Comparison of ENCODE assay signal across 8 cellular contexts in genomic region chr14:24241829-24242443, GRCh38. TPM values are rescaled to one million over a fixed set of nuclear protein-coding genes. Genes with fewer than 3 reads are reported as not detected.
DNase-seq lines count a peak whose midpoint lies in the region; ATAC-seq and TF ChIP-seq lines count a peak whose summit lies in the region.

No MANE protein-coding gene starts in this region.

- peak overlapping the region; percentile 77 to 91 for H3K4me3 ChIP-seq in Panc1 (ENCODE audit: low read depth in 2 of 2, low read length in 2 of 2)
- peak overlapping the region; percentile 96 for H3K4me3 ChIP-seq in fibroblast of the aortic adventitia (ENCODE audit: low read depth, low read length)
- H3K4me3 ChIP-seq in neural cell (ENCODE audit: low read length): peak overlapping the region; percentile 79

- H3F3A ChIP-seq in neural cell (ENCODE audit: insufficient read depth, low read length, poor library complexity, severe bottlenecking): peaks cover 5% of the 10 kb centered on the region

- no peak for TF ChIP-seq RAD21 in neural cell (conservative IDR thresholded peaks at IDR 0.05)

- ATAC-seq in GM21515 (IDR thresholded peaks at IDR 0.05; ENCODE audit: unreplicated experiment): peak; percentile 75
- ATAC-seq in Panc1: peak; percentile 93

- no peak for TF ChIP-seq EP300 in neural cell (conservative IDR thresholded peaks at IDR 0.05; ENCODE audit: poor library complexity, severe bottlenecking)

- peak overlapping the region; percentile 34 for H2AFZ ChIP-seq in neural cell (ENCODE audit: low read depth, low read length)

- H3K4me2 ChIP-seq in neural cell (ENCODE audit: low read length): peak overlapping the region; percentile 93

- CTCF ChIA-PET in Panc1 (lab: Charles Lee): interaction anchor here (0.6 to 2.4 kb wide), 6 partner anchors 29 to 81 kb away, joined by 3 to 8 read pairs (median 4); partner anchors contain the start of genes CHMP4A, DHRS1 and NOP9

- intact Hi-C loops in Panc1 (cut with micrococcal nuclease; ENCODE audit: unreplicated experiment): no loop called here

- H3K9me3 ChIP-seq in Panc1 (ENCODE audit: control insufficient read depth, insufficient read depth, low read depth, low read length) (no peaks in the 10 kb centered on the region), neural cell (ENCODE audit: low read length) (no peaks in the 10 kb centered on the region)

- H3K27ac ChIP-seq in Panc1 (ENCODE audit: low read length) (peak overlapping the region; percentile 93), neural cell (ENCODE audit: low read length) (peak overlapping the region; percentile 95)

- no peak for TF ChIP-seq CTCF in Panc1 (IDR thresholded peaks at IDR 0.05)
- peak; percentile 59 for TF ChIP-seq CTCF in fibroblast of the aortic adventitia (IDR thresholded peaks at IDR 0.05; ENCODE audit: insufficient read depth, low read length)
- TF ChIP-seq CTCF in neural cell (IDR thresholded peaks at IDR 0.05; ENCODE audit: poor library complexity, severe bottlenecking): peak; percentile 65

- DNase-seq in DMS53 (lab: John Stamatoyannopoulos, UW) (peak; percentile 95), HUDEP-2 (lab: John Stamatoyannopoulos, UW; ENCODE audit: unreplicated experiment in 76 of 76) (peak in 68 of 76 experiments; percentile 71 to 98 (median 91)), Panc1 (ENCODE audit: low read depth, low spot score) (peak; percentile 72), fibroblast of the aortic adventitia (ENCODE audit: low read depth) (peak; percentile 90), stromal cell of bone marrow (ENCODE audit: low read depth) (peak; percentile 85)
- DNase-seq in activated T-helper 9 cell treated with anti-CD3 and anti-CD28 coated beads, Interleukin-2, amount 50 U/mL, for 16 hours (ENCODE audit: low read depth): peak; percentile 89

- H3K9me2 ChIP-seq in neural cell (ENCODE audit: insufficient read depth, low read length): no peaks in the 10 kb centered on the region

- in situ Hi-C loops in Panc1 (cut with HindIII; ENCODE audit: low pct_unique_long_range_greater_than_20kb, low sequenced_read_pairs): no loop called here

- peaks cover 21% of the 10 kb centered on the region for H3K79me2 ChIP-seq in neural cell (replicated peaks; ENCODE audit: insufficient read depth, low read length)

- TSS peak; percentile 67 for BruUV-seq in Panc1 (replicated peaks; lab: Mats Ljungman, UMichigan)

- H4K20me1 ChIP-seq in neural cell (ENCODE audit: insufficient read depth): peaks cover 5% of the 10 kb centered on the region

- POLR2A ChIA-PET in Panc1 (lab: Charles Lee): interaction anchor here (0.6 to 2.0 kb wide), 5 partner anchors 53 to 201 kb away, joined by 3 to 6 read pairs (median 4); partner anchors contain the start of genes IPO4, NOP9 and SDR39U1

- peak overlapping the region; percentile 85 for H3K9ac ChIP-seq in neural cell (ENCODE audit: low read length)

- peaks cover 12% of the 10 kb centered on the region for H3K4me1 ChIP-seq in Panc1 (ENCODE audit: control insufficient read depth, insufficient read depth, low read length)

- peaks cover 6% of the 10 kb centered on the region; the same call in 1 of the 2 replicates for H3K36me3 ChIP-seq in Panc1 (ENCODE audit: control insufficient read depth, insufficient read depth, low read length)
- peaks cover 16% of the 10 kb centered on the region for H3K36me3 ChIP-seq in neural cell (ENCODE audit: insufficient read depth, low read length)

- H3K27me3 ChIP-seq in Panc1 (ENCODE audit: control insufficient read depth, insufficient read depth, low read length) (no peaks in the 10 kb centered on the region), neural cell (ENCODE audit: insufficient read depth, low read depth, low read length) (no peaks in the 10 kb centered on the region)

TF ChIP-seq in neural cell, 6 proteins besides CTCF, POLR2A, EP300 and RAD21:
- no peak for TF ChIP-seq TAF1 (IDR thresholded peaks at IDR 0.05; ENCODE audit: low read depth)
- no peak for TF ChIP-seq EZH2 (IDR thresholded peaks at IDR 0.05; ENCODE audit: borderline replicate concordance, insufficient read depth, low read length, poor library complexity, severe bottlenecking)
- TF ChIP-seq REST (IDR thresholded peaks at IDR 0.05; ENCODE audit: borderline replicate concordance): no peak
- TF ChIP-seq MXI1 (conservative IDR thresholded peaks at IDR 0.05; ENCODE audit: poor library complexity, severe bottlenecking): no peak

RNA-seq across cellular contexts. Expression of gene TINF2, which starts 0.5 kb away (rescaled TPM):
- 53.8 TPM for total RNA-seq in Panc1 (2021; ENCODE audit: unreplicated experiment)
- 33.0 TPM for polyA plus RNA-seq in Panc1 (2012; ENCODE audit: insufficient read length)
- 53.0 and 60.5 TPM in 2 replicates for total RNA-seq in fibroblast of the aortic adventitia (ENCODE audit: low replicate concordance)
- polyA plus RNA-seq in neural cell: 103 and 120 TPM in 2 replicates
- polyA minus RNA-seq in neural cell: 63.4 and 79.1 TPM in 2 replicates

RNA-seq across cellular contexts. Expression of gene GMPR2, which starts 9.2 kb away (rescaled TPM):
- total RNA-seq in Panc1 (2021; ENCODE audit: unreplicated experiment) (45.9 TPM), fibroblast of the aortic adventitia (ENCODE audit: low replicate concordance) (53.6 and 207 TPM in 2 replicates)
- 58.0 TPM for polyA plus RNA-seq in Panc1 (2012; ENCODE audit: insufficient read length)
- polyA plus RNA-seq in neural cell: 132 and 403 TPM in 2 replicates
- polyA minus RNA-seq in neural cell: 47.6 and 47.7 TPM in 2 replicates

RNA-seq across cellular contexts. Expression of gene NEDD8, which starts 9.8 kb away (rescaled TPM):
- total RNA-seq in Panc1 (2021; ENCODE audit: unreplicated experiment) (155 TPM), fibroblast of the aortic adventitia (ENCODE audit: low replicate concordance) (38.8 and 136 TPM in 2 replicates)
- polyA plus RNA-seq in Panc1 (2012; ENCODE audit: insufficient read length): 221 TPM
- polyA plus RNA-seq in neural cell: 406 and 431 TPM in 2 replicates
- polyA minus RNA-seq in neural cell: 67.9 and 90.5 TPM in 2 replicates

RNA-seq across cellular contexts. Expression of gene TGM1, which starts 21.0 kb away (rescaled TPM):
- total RNA-seq in Panc1 (2021; ENCODE audit: unreplicated experiment) (2.3 TPM), fibroblast of the aortic adventitia (ENCODE audit: low replicate concordance) (0.36 and 6.1 TPM in 2 replicates)
- polyA plus RNA-seq in Panc1 (2012; ENCODE audit: insufficient read length): 1.5 TPM
- polyA plus RNA-seq in neural cell: 3.6 and 7.5 TPM in 2 replicates
- 1.6 and 4.9 TPM in 2 replicates for polyA minus RNA-seq in neural cell

RNA-seq across cellular contexts. Expression of gene MDP1, which starts 26.1 kb away (rescaled TPM):
- 8.9 TPM for total RNA-seq in Panc1 (2021; ENCODE audit: unreplicated experiment)
- 7.1 TPM for polyA plus RNA-seq in Panc1 (2012; ENCODE audit: insufficient read length)
- total RNA-seq in fibroblast of the aortic adventitia (ENCODE audit: low replicate concordance): 11.8 and 23.2 TPM in 2 replicates
- 94.2 and 116 TPM in 2 replicates for polyA plus RNA-seq in neural cell
- 21.9 and 25.9 TPM in 2 replicates for polyA minus RNA-seq in neural cell

Comparison
In these comparisons a context has a peak if more than half of its experiments do, and no peak if none do; other contexts are left out.
1. Peak in every context shown above with its lines: DNase-seq, ATAC-seq, H3K4me3 ChIP-seq and H3K27ac ChIP-seq.